1 cellular context compared by ENCODE assay signal in genomic region chr2:169828141-169828811, GRCh38.
TF ChIP-seq lines count a peak whose summit lies in the region.

No MANE protein-coding gene starts in this region.

TF ChIP-seq in GM12878, 131 proteins besides CTCF, POLR2A, EP300 and RAD21:
- TF ChIP-seq MEF2A (IDR thresholded peaks at IDR 0.05; ENCODE audit: insufficient read depth, low read depth, low read length), result no peak
- TF ChIP-seq HDGF (IDR thresholded peaks at IDR 0.05), result peak; percentile 66; the same call in 1 of the 2 replicates
- no peak for TF ChIP-seq SKIL (IDR thresholded peaks at IDR 0.05; ENCODE audit: low read depth, poor library complexity, severe bottlenecking)
- peak; percentile 58 for TF ChIP-seq NBN (IDR thresholded peaks at IDR 0.05)
- peak; percentile 53 for TF ChIP-seq PBX3 (IDR thresholded peaks at IDR 0.05; ENCODE audit: insufficient replicate concordance, low read depth, low read length)
- peak; percentile 89 for TF ChIP-seq MXI1 (IDR thresholded peaks at IDR 0.05; ENCODE audit: low read depth, low read length)
- TF ChIP-seq RELB (IDR thresholded peaks at IDR 0.05; ENCODE audit: low read depth), result peak; percentile 24; the same call in 1 of the 2 replicates
- peak; percentile 90 for TF ChIP-seq PKNOX1 (IDR thresholded peaks at IDR 0.05)
TF ChIP-seq in GM12878: peak in this region for 6.
